ENCODE assay signal across 15 cellular contexts in the genomic region with DNA sequence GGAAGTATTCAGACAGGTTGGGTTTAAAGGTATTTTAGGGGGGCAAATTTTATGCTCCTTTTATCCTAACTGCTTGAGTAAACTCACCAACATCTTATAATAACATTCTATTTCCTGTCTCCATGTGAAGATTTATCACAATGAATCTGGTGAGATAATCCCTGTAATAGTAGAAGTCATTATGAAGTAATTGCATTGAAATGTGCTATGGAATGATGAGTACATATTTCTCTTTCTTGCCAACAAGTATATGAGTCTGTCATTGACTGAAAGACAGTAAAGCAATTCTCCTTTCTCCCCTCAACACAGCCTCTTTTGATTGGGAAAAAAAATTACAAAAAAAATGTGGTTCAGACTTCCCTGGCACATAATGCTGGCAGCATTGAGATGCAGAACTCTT.
DNase-seq lines count a peak whose midpoint lies in the region; ATAC-seq, FAIRE-seq and TF ChIP-seq lines count a peak whose summit lies in the region.
"Had no signal": no experiment of that assay in that cellular context is flagged by ENCODE, and none has a peak within 500 bp of the region (broad histone marks: within the 10 kb centered on the region; RNA-seq: fewer than 3 reads in every experiment).

No MANE protein-coding gene starts in this region.

- intact Hi-C loops in transverse colon (cut with DNase I; ENCODE audit: low total_unique reads) = no loop called here

- no peaks in the 10 kb centered on the region for H3K36me3 ChIP-seq in transverse colon
- H3K36me3 ChIP-seq: suprapubic skin had no signal

- TF ChIP-seq EP300 in transverse colon (IDR thresholded peaks at IDR 0.05; ENCODE audit: low read depth) = no peak

- H3K4me1 Mint-ChIP-seq in activated CD8-positive, alpha-beta memory T cell treated with anti-CD3 and anti-CD28 coated beads, Interleukin-2, amount 10 ng/mL, durations not matched to agents 7 days and 5 days = peaks cover 7% of the 10 kb centered on the region
- H3K4me1 Mint-ChIP-seq: naive B cell had no signal

- H3K4me1 ChIP-seq in transverse colon = no peaks in the 10 kb centered on the region
- H3K4me1 ChIP-seq: suprapubic skin had no signal

- H3K27me3 Mint-ChIP-seq in activated CD8-positive, alpha-beta memory T cell treated with anti-CD3 and anti-CD28 coated beads, Interleukin-2, amount 10 ng/mL, durations not matched to agents 7 days and 5 days = no peaks in the 10 kb centered on the region
- H3K27me3 Mint-ChIP-seq: brain, naive B cell had no signal

- TF ChIP-seq POLR2A in transverse colon (IDR thresholded peaks at IDR 0.05) = no peak

- H3K4me3 ChIP-seq in transverse colon = no peak overlapping the region
- H3K4me3 ChIP-seq: suprapubic skin had no signal

- CTCF ChIA-PET in activated CD8-positive, alpha-beta memory T cell treated with anti-CD3 and anti-CD28 coated beads, Interleukin-2, amount 10 ng/mL, durations not matched to agents 7 days and 5 days (lab: Charles Lee) = no interaction called here

- peak; percentile 27 for FAIRE-seq in urothelium cell line (lab: Jason Lieb, UNC)
- FAIRE-seq: H1 had no signal

- TF ChIP-seq CTCF in transverse colon (IDR thresholded peaks at IDR 0.05) = no peak

- no peak overlapping the region for H3K27ac ChIP-seq in transverse colon
- H3K27ac ChIP-seq: suprapubic skin had no signal

- H3K9me3 ChIP-seq in transverse colon = no peaks in the 10 kb centered on the region
- H3K9me3 ChIP-seq: suprapubic skin had no signal

- H3K27me3 ChIP-seq in transverse colon = no peaks in the 10 kb centered on the region
- H3K27me3 ChIP-seq: suprapubic skin had no signal

- in situ Hi-C loops in transverse colon (cut with MboI; ENCODE audit: low pct_ligation_motif_present in 1 of 4, low pct_unique_long_range_greater_than_20kb in 1 of 4, low sequenced_read_pairs in 3 of 4) = no loop called here

- peak; percentile 21 for DNase-seq in H4 (ENCODE audit: low spot score)
- DNase-seq in SW 1271 (lab: John Stamatoyannopoulos, UW) = peak; percentile 82 to 95
- peak; percentile 59 for DNase-seq in fibroblast of the conjunctiva (ENCODE audit: low read depth)
- DNase-seq in urothelium cell line (ENCODE audit: low spot score) = peak; percentile 26
- no peak for DNase-seq in transverse colon
- no peak for DNase-seq in activated CD8-positive, alpha-beta memory T cell treated with anti-CD3 and anti-CD28 coated beads, Interleukin-2, amount 10 ng/mL, durations not matched to agents 7 days and 5 days
- DNase-seq: activated CD4-positive, alpha-beta T cell treated with anti-CD3 and anti-CD28 coated beads for 1 hour; activated T-cell treated with anti-CD3 and anti-CD28 coated beads, Interleukin-2, amount 50 U/mL, for 4 hours; naive B cell; NCI-H526 treated with DMSO at 0.1 percent for 48 hours had no signal

- no peak overlapping the region for H3K27ac Mint-ChIP-seq in activated CD8-positive, alpha-beta memory T cell treated with anti-CD3 and anti-CD28 coated beads, Interleukin-2, amount 10 ng/mL, durations not matched to agents 7 days and 5 days
- H3K27ac Mint-ChIP-seq: brain, naive B cell had no signal

- no peak for ATAC-seq in GM19455 (IDR thresholded peaks at IDR 0.05; ENCODE audit: unreplicated experiment)
- no peak for ATAC-seq in activated CD8-positive, alpha-beta memory T cell treated with anti-CD3 and anti-CD28 coated beads, Interleukin-2, amount 10 ng/mL, durations not matched to agents 7 days and 5 days
- ATAC-seq: activated T-cell treated with anti-CD3 and anti-CD28 coated beads, Interleukin-2, amount 50 U/mL, for 4 hours; sciatic nerve had no signal

- H3K36me3 Mint-ChIP-seq in activated CD8-positive, alpha-beta memory T cell treated with anti-CD3 and anti-CD28 coated beads, Interleukin-2, amount 10 ng/mL, durations not matched to agents 7 days and 5 days = no peaks in the 10 kb centered on the region
- H3K36me3 Mint-ChIP-seq: brain, naive B cell had no signal

- no peak overlapping the region for H3K4me3 Mint-ChIP-seq in activated CD8-positive, alpha-beta memory T cell treated with anti-CD3 and anti-CD28 coated beads, Interleukin-2, amount 10 ng/mL, durations not matched to agents 7 days and 5 days
- H3K4me3 Mint-ChIP-seq: activated T-cell treated with anti-CD3 and anti-CD28 coated beads, Interleukin-2, amount 50 U/mL, for 4 hours; brain; naive B cell had no signal

- H3K9me3 Mint-ChIP-seq in activated CD8-positive, alpha-beta memory T cell treated with anti-CD3 and anti-CD28 coated beads, Interleukin-2, amount 10 ng/mL, durations not matched to agents 7 days and 5 days (ENCODE audit: low read depth) = no peaks in the 10 kb centered on the region
- H3K9me3 Mint-ChIP-seq: activated T-cell treated with anti-CD3 and anti-CD28 coated beads, Interleukin-2, amount 50 U/mL, for 4 hours; brain; naive B cell had no signal

Comparison
In these comparisons a context has a peak if more than half of its experiments do, and no peak if none do; other contexts are left out.
1. DNase-seq: peak in H4 (single experiment), SW 1271 (2 of 2), fibroblast of the conjunctiva (single experiment) and urothelium cell line (single experiment); none in transverse colon (single experiment) and activated CD8-positive, alpha-beta memory T cell treated with anti-CD3 and anti-CD28 coated beads, Interleukin-2, amount 10 ng/mL, durations not matched to agents 7 days and 5 days (single experiment).